Comparison of ENCODE assay signal across 33 cellular contexts in genomic region chr3:134607054-134608022, GRCh38. TPM values are rescaled to one million over a fixed set of nuclear protein-coding genes. Genes with fewer than 3 reads are reported as not detected.
DNase-seq lines count a peak whose midpoint lies in the region; ATAC-seq, FAIRE-seq and TF ChIP-seq lines count a peak whose summit lies in the region.
"Had no signal": no experiment of that assay in that cellular context is flagged by ENCODE, and none has a peak within 500 bp of the region (broad histone marks: within the 10 kb centered on the region; RNA-seq: fewer than 3 reads in every experiment).

No MANE protein-coding gene starts in this region.

- TF ChIP-seq CTCF in HL-60 (IDR thresholded peaks at IDR 0.05; ENCODE audit: insufficient read depth, low read length): no peak
- TF ChIP-seq CTCF in astrocyte (IDR thresholded peaks at IDR 0.05; ENCODE audit: insufficient read depth, low read depth, low read length): no peak
- no peak for TF ChIP-seq CTCF in nephron progenitor cell (IDR thresholded peaks at IDR 0.05)

- no peak overlapping the region for H2AFZ ChIP-seq in astrocyte (ENCODE audit: low read depth, low read length)

- no peak for ATAC-seq in GM21723 (IDR thresholded peaks at IDR 0.05; ENCODE audit: unreplicated experiment)
- no peak for ATAC-seq in HG02938 (IDR thresholded peaks at IDR 0.05; ENCODE audit: unreplicated experiment)
- ATAC-seq: Panc1; stimulated activated naive B cell treated with anti-CD40 and anti-IgM and Interleukin-4, amounts not matched to agents 10 μg/mL and 1 μg/mL and 100 μg/mL, for 72 hours had no signal

- H3K79me2 ChIP-seq in astrocyte (ENCODE audit: insufficient read depth, low read length): no peaks in the 10 kb centered on the region

- no peaks in the 10 kb centered on the region for H3K9me3 ChIP-seq in astrocyte (ENCODE audit: insufficient read depth, low read depth, low read length)
- H3K9me3 ChIP-seq: MG63, SJCRH30 had no signal

- DNase-seq in AML-193 (lab: John Stamatoyannopoulos, UW) (peak; percentile 97 to 98), HL-60 (ENCODE audit: low read depth in 1 of 2, low spot score in 1 of 2) (peak; percentile 85 to 89), astrocyte (ENCODE audit: low read depth) (peak; percentile 12), iris pigment epithelial cell (ENCODE audit: low read depth) (peak; percentile 67), nephron progenitor cell (no peak)
- no peak for DNase-seq in activated CD4-positive, alpha-beta memory T cell treated with anti-CD3 and anti-CD28 coated beads, Interleukin-2, amount 10 ng/mL, durations not matched to agents 7 days and 5 days
- DNase-seq: ACHN; activated CD4-positive, alpha-beta T cell treated with anti-CD3 and anti-CD28 coated beads, Interleukin-2, amount 50 U/mL, for 1 hour; activated CD8-positive, alpha-beta memory T cell treated with anti-CD3 and anti-CD28 coated beads, Interleukin-2, amount 50 U/mL, for 48 hours; activated naive CD8-positive, alpha-beta T cell treated with anti-CD3 and anti-CD28 coated beads, Interleukin-2, amount 10 ng/mL, durations not matched to agents 7 days and 5 days; CD4-positive, alpha-beta T cell; DMS 273 treated with DMSO at 0.1 percent for 48 hours; hypothalamus; MG63; NCI-H1694; NCI-H82; SJCRH30; small intestine; stimulated activated naive B cell treated with anti-CD40 and anti-IgM and Interleukin-4, amounts not matched to agents 10 μg/mL and 1 μg/mL and 100 μg/mL, for 72 hours; WERI-Rb-1 had no signal

- H3K36me3 Mint-ChIP-seq in astrocyte (ENCODE audit: low read depth, unreplicated experiment): no peaks in the 10 kb centered on the region
- H3K36me3 Mint-ChIP-seq in nephron progenitor cell (ENCODE audit: low read depth): no peaks in the 10 kb centered on the region
- no peaks in the 10 kb centered on the region for H3K36me3 Mint-ChIP-seq in activated CD4-positive, alpha-beta memory T cell treated with anti-CD3 and anti-CD28 coated beads, Interleukin-2, amount 10 ng/mL, durations not matched to agents 7 days and 5 days (ENCODE audit: low read depth)
- H3K36me3 Mint-ChIP-seq: activated naive CD8-positive, alpha-beta T cell treated with anti-CD3 and anti-CD28 coated beads, Interleukin-2, amount 10 ng/mL, durations not matched to agents 7 days and 5 days; brain; IgD-negative memory B cell; stimulated activated naive B cell treated with anti-CD40 and anti-IgM and Interleukin-4, amounts not matched to agents 10 μg/mL and 1 μg/mL and 100 μg/mL, for 72 hours had no signal

- H3K4me3 Mint-ChIP-seq in astrocyte (ENCODE audit: unreplicated experiment) (no peak overlapping the region), nephron progenitor cell (no peak overlapping the region)
- H3K4me3 Mint-ChIP-seq in activated CD4-positive, alpha-beta memory T cell treated with anti-CD3 and anti-CD28 coated beads, Interleukin-2, amount 10 ng/mL, durations not matched to agents 7 days and 5 days: no peak overlapping the region
- H3K4me3 Mint-ChIP-seq: activated naive CD8-positive, alpha-beta T cell treated with anti-CD3 and anti-CD28 coated beads, Interleukin-2, amount 10 ng/mL, durations not matched to agents 7 days and 5 days; brain; CD4-positive, alpha-beta T cell; IgD-negative memory B cell; stimulated activated naive B cell treated with anti-CD40 and anti-IgM and Interleukin-4, amounts not matched to agents 10 μg/mL and 1 μg/mL and 100 μg/mL, for 72 hours had no signal

- H4K20me1 ChIP-seq in astrocyte (ENCODE audit: insufficient read depth, low read length): no peaks in the 10 kb centered on the region

- H3K4me3 ChIP-seq in HL-60 (replicated peaks; ENCODE audit: insufficient read depth, low read length) (no peak overlapping the region), astrocyte (ENCODE audit: insufficient read depth, low read depth, low read length) (no peak overlapping the region)
- H3K4me3 ChIP-seq: MG63, SJCRH30 had no signal

- no peak overlapping the region for H3K9ac ChIP-seq in astrocyte (ENCODE audit: low read length)

- H3K27ac ChIP-seq in HL-60 (replicated peaks) (peak overlapping the region; percentile 89), astrocyte (ENCODE audit: low read depth, low read length) (no peak overlapping the region)
- H3K27ac ChIP-seq: SJCRH30, WERI-Rb-1 had no signal

- no peak overlapping the region for H3K4me2 ChIP-seq in astrocyte (ENCODE audit: low read length)

- H3K27ac Mint-ChIP-seq in astrocyte (ENCODE audit: unreplicated experiment) (no peak overlapping the region), nephron progenitor cell (no peak overlapping the region)
- H3K27ac Mint-ChIP-seq in activated CD4-positive, alpha-beta memory T cell treated with anti-CD3 and anti-CD28 coated beads, Interleukin-2, amount 10 ng/mL, durations not matched to agents 7 days and 5 days: no peak overlapping the region
- H3K27ac Mint-ChIP-seq: activated naive CD8-positive, alpha-beta T cell treated with anti-CD3 and anti-CD28 coated beads, Interleukin-2, amount 10 ng/mL, durations not matched to agents 7 days and 5 days; activated T-helper 2 cell treated with anti-CD3 and anti-CD28 coated beads, Interferon-gamma antibody, Interleukin-2, Interleukin-4, amounts not matched to agents 10 μg/mL and 5 μg/mL and 100 μg/mL, durations not matched to agents 14 hours and 24 hours and 36 hours; brain; CD4-positive, alpha-beta T cell; IgD-negative memory B cell; stimulated activated naive B cell treated with anti-CD40 and anti-IgM and Interleukin-4, amounts not matched to agents 10 μg/mL and 1 μg/mL and 100 μg/mL, for 72 hours had no signal

- H3K9me3 Mint-ChIP-seq in astrocyte (ENCODE audit: unreplicated experiment) (no peaks in the 10 kb centered on the region), nephron progenitor cell (no peaks in the 10 kb centered on the region)
- H3K9me3 Mint-ChIP-seq in activated CD4-positive, alpha-beta memory T cell treated with anti-CD3 and anti-CD28 coated beads, Interleukin-2, amount 10 ng/mL, durations not matched to agents 7 days and 5 days: no peaks in the 10 kb centered on the region
- H3K9me3 Mint-ChIP-seq: activated naive CD8-positive, alpha-beta T cell treated with anti-CD3 and anti-CD28 coated beads, Interleukin-2, amount 10 ng/mL, durations not matched to agents 7 days and 5 days; activated T-helper 2 cell treated with anti-CD3 and anti-CD28 coated beads, Interferon-gamma antibody, Interleukin-2, Interleukin-4, amounts not matched to agents 10 μg/mL and 5 μg/mL and 100 μg/mL, durations not matched to agents 14 hours and 24 hours and 36 hours; brain; CD4-positive, alpha-beta T cell; stimulated activated naive B cell treated with anti-CD40 and anti-IgM and Interleukin-4, amounts not matched to agents 10 μg/mL and 1 μg/mL and 100 μg/mL, for 72 hours had no signal

- peaks cover 56% of the 10 kb centered on the region for H3K27me3 Mint-ChIP-seq in astrocyte (ENCODE audit: low read depth, unreplicated experiment)
- peaks cover 20% of the 10 kb centered on the region for H3K27me3 Mint-ChIP-seq in nephron progenitor cell (ENCODE audit: low read depth, poor library complexity)
- peaks cover 4% of the 10 kb centered on the region for H3K27me3 Mint-ChIP-seq in activated CD4-positive, alpha-beta memory T cell treated with anti-CD3 and anti-CD28 coated beads, Interleukin-2, amount 10 ng/mL, durations not matched to agents 7 days and 5 days

- CTCF ChIA-PET in activated CD4-positive, alpha-beta memory T cell treated with anti-CD3 and anti-CD28 coated beads, Interleukin-2, amount 10 ng/mL, durations not matched to agents 7 days and 5 days (lab: Charles Lee): no interaction called here

- POLR2A ChIA-PET in activated CD4-positive, alpha-beta memory T cell treated with anti-CD3 and anti-CD28 coated beads, Interleukin-2, amount 10 ng/mL, durations not matched to agents 7 days and 5 days (lab: Charles Lee): no interaction called here

- peaks cover under 1% of the 10 kb centered on the region for H3K4me1 ChIP-seq in astrocyte (ENCODE audit: insufficient read depth, low read length)
- H3K4me1 ChIP-seq: SJCRH30 had no signal

- no peaks in the 10 kb centered on the region for H3K4me1 Mint-ChIP-seq in astrocyte (ENCODE audit: low read depth, unreplicated experiment)
- H3K4me1 Mint-ChIP-seq in nephron progenitor cell: peaks cover 33% of the 10 kb centered on the region
- H3K4me1 Mint-ChIP-seq in activated CD4-positive, alpha-beta memory T cell treated with anti-CD3 and anti-CD28 coated beads, Interleukin-2, amount 10 ng/mL, durations not matched to agents 7 days and 5 days: no peaks in the 10 kb centered on the region
- H3K4me1 Mint-ChIP-seq: activated naive CD8-positive, alpha-beta T cell treated with anti-CD3 and anti-CD28 coated beads, Interleukin-2, amount 10 ng/mL, durations not matched to agents 7 days and 5 days; stimulated activated naive B cell treated with anti-CD40 and anti-IgM and Interleukin-4, amounts not matched to agents 10 μg/mL and 1 μg/mL and 100 μg/mL, for 72 hours had no signal

- H3K27me3 ChIP-seq in HL-60 (ENCODE audit: insufficient read depth, poor library complexity, severe bottlenecking): no peaks in the 10 kb centered on the region
- H3K27me3 ChIP-seq in astrocyte (ENCODE audit: insufficient read depth, low read length): no peaks in the 10 kb centered on the region
- H3K27me3 ChIP-seq: MG63, SJCRH30 had no signal

- FAIRE-seq in astrocyte (lab: Jason Lieb, UNC): no peak
- FAIRE-seq: endothelial cell of umbilical vein, frontal cortex, GM18507, H1, keratinocyte, small intestine had no signal

- no peaks in the 10 kb centered on the region for H3K36me3 ChIP-seq in astrocyte (ENCODE audit: insufficient read depth, low read length)
- H3K36me3 ChIP-seq: MG63, SJCRH30, WERI-Rb-1 had no signal

RNA-seq across cellular contexts. Expression of gene KY, which starts 43.5 kb away (rescaled TPM):
- 0.11 TPM in 1 of 2 replicates, not detected in the other for total RNA-seq in astrocyte
- total RNA-seq in activated CD4-positive, alpha-beta memory T cell treated with anti-CD3 and anti-CD28 coated beads, Interleukin-2, amount 10 ng/mL, durations not matched to agents 7 days and 5 days: not detected
- total RNA-seq: activated naive CD8-positive, alpha-beta T cell treated with anti-CD3 and anti-CD28 coated beads, Interleukin-2, amount 10 ng/mL, durations not matched to agents 7 days and 5 days; activated T-helper 2 cell treated with anti-CD3 and anti-CD28 coated beads, Interferon-gamma antibody, Interleukin-2, Interleukin-4, amounts not matched to agents 10 μg/mL and 5 μg/mL and 100 μg/mL, durations not matched to agents 14 hours and 24 hours and 36 hours; CD4-positive, alpha-beta T cell; endothelial cell of umbilical vein; H1; lung microvascular endothelial cell; SJCRH30; T-helper 2 cell treated with Interferon-gamma antibody and Interleukin-4, amounts not matched to agents 100 ng/mL and 5 ng/mL, for 36 hours had no signal

Comparison
In these comparisons a context has a peak if more than half of its experiments do, and no peak if none do; other contexts are left out.
1. DNase-seq: peak in AML-193 (2 of 2), HL-60 (2 of 2), astrocyte (single experiment) and iris pigment epithelial cell (single experiment); none in nephron progenitor cell (single experiment) and activated CD4-positive, alpha-beta memory T cell treated with anti-CD3 and anti-CD28 coated beads, Interleukin-2, amount 10 ng/mL, durations not matched to agents 7 days and 5 days (single experiment).